Comparison of ENCODE assay signal across 15 cellular contexts in genomic region chr14:104396682-104397470, GRCh38.
"Had no signal": no experiment of that assay in that cellular context is flagged by ENCODE, and none has a peak within 500 bp of the region (broad histone marks: within the 10 kb centered on the region; RNA-seq: fewer than 3 reads in every experiment).

No MANE protein-coding gene starts in this region.

- H3K27me3 ChIP-seq: foreskin keratinocyte, ovary had no signal

- H3K27ac Mint-ChIP-seq: activated B cell treated with CpG ODN at 0.5 μM for 24 hours; nephron progenitor cell; stimulated activated naive CD8-positive, alpha-beta T cell treated with anti-CD3 and anti-CD28 coated beads, Interleukin-15, Interleukin-2, amounts not matched to agents 100 ng/mL and 50 ng/mL, for 24 hours had no signal

- H3K4me3 Mint-ChIP-seq: activated B cell treated with CpG ODN at 0.5 μM for 24 hours; activated naive CD8-positive, alpha-beta T cell treated with anti-CD3 and anti-CD28 coated beads, Interleukin-2, amount 10 ng/mL, durations not matched to agents 7 days and 5 days; activated T-cell treated with anti-CD3 and anti-CD28 coated beads, Interleukin-2, amount 50 U/mL, for 4 hours; nephron progenitor cell; stimulated activated naive CD8-positive, alpha-beta T cell treated with anti-CD3 and anti-CD28 coated beads, Interleukin-15, Interleukin-2, amounts not matched to agents 100 ng/mL and 50 ng/mL, for 24 hours had no signal

- H3K4me1 ChIP-seq: breast epithelium, foreskin keratinocyte had no signal

- H3K27ac ChIP-seq: breast epithelium, foreskin keratinocyte, ovary, SK-N-MC had no signal

- DNase-seq: activated B cell treated with CpG ODN at 0.5 μM for 24 hours; activated CD4-positive, alpha-beta T cell treated with anti-CD3 and anti-CD28 coated beads, Interleukin-2, amount 50 U/mL, for 1 hour; activated naive CD8-positive, alpha-beta T cell treated with anti-CD3 and anti-CD28 coated beads, Interleukin-2, amount 10 ng/mL, durations not matched to agents 7 days and 5 days; activated T-cell treated with anti-CD3 and anti-CD28 coated beads, Interleukin-2, amount 50 U/mL, for 4 hours; anterior cingulate cortex; foreskin keratinocyte; left colon; nephron progenitor cell; stimulated activated CD4-positive, alpha-beta T cell treated with anti-CD3 and anti-CD28 coated beads, Interleukin-2, amount 100 ng/mL, for 48 hours; stimulated activated CD8-positive, alpha-beta memory T cell treated with anti-CD3 and anti-CD28 coated beads, Interleukin-4, amount 100 ng/mL, for 48 hours had no signal

- H3K4me3 ChIP-seq: breast epithelium, lung, ovary, SK-N-MC had no signal

- H3K9me3 ChIP-seq: ovary had no signal

- H3K36me3 ChIP-seq: breast epithelium, ovary had no signal

- ATAC-seq: activated T-cell treated with anti-CD3 and anti-CD28 coated beads, Interleukin-2, amount 50 U/mL, for 4 hours; foreskin keratinocyte; left colon had no signal

- H3K27me3 Mint-ChIP-seq: activated B cell treated with CpG ODN at 0.5 μM for 24 hours; activated naive CD8-positive, alpha-beta T cell treated with anti-CD3 and anti-CD28 coated beads, Interleukin-2, amount 10 ng/mL, durations not matched to agents 7 days and 5 days; stimulated activated naive CD8-positive, alpha-beta T cell treated with anti-CD3 and anti-CD28 coated beads, Interleukin-15, Interleukin-2, amounts not matched to agents 100 ng/mL and 50 ng/mL, for 24 hours had no signal
